Comparison of ENCODE assay signal across 26 cellular contexts in the genomic region with DNA sequence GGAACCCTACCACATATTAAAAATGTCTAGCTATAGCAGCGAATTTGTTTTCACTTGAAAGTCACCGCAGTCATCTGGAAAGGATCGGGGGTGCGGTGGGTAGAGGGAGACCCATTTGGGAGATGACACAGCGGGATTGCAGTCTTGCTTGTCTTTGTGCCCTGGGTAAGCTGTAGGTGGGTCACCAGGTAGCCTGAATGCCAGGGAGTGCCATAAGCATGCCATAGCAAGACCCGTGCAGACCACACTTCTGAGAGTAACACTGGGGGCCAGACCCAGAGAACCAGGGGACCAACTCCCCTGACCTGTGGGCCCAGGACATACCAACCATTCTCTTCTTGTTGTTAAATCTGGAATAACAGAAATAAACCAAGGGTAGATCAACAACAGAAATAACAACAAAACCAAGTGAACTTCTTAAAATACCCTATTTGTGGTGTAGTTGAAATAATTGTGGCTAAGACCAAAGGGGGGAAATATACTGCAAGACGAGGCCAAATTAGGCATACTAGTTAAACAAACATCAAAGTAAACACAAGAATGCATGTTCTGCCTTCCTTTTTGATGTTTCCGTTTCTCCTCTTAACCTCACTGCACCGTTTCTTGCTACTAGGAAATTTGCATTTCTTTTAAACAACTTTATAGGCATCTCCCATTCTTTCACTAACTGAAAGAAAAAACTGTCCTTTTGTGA.
DNase-seq lines count a peak whose midpoint lies in the region; ATAC-seq and TF ChIP-seq lines count a peak whose summit lies in the region.
"Had no signal": no experiment of that assay in that cellular context is flagged by ENCODE, and none has a peak within 500 bp of the region (broad histone marks: within the 10 kb centered on the region; RNA-seq: fewer than 3 reads in every experiment).

No MANE protein-coding gene starts in this region.

- peaks cover 25% of the 10 kb centered on the region for H3K36me3 Mint-ChIP-seq in neural crest cell (ENCODE audit: low read depth)
- H3K36me3 Mint-ChIP-seq: CD8-positive, alpha-beta T cell; stimulated activated naive B cell treated with anti-CD40 and anti-IgM and Interleukin-4, amounts not matched to agents 10 μg/mL and 1 μg/mL and 100 μg/mL, for 72 hours had no signal

- H3K27ac ChIP-seq in MM.1S (ENCODE audit: low read length), result no peak overlapping the region
- peak overlapping the region; percentile 19 to 77 for H3K27ac ChIP-seq in coronary artery
- H3K27ac ChIP-seq in tibial nerve, result peak overlapping the region in 2 of 4 donors; percentile 70 to 78
- H3K27ac ChIP-seq in RWPE1, result no peak overlapping the region
- H3K27ac ChIP-seq: KMS-11 had no signal

- TF ChIP-seq POLR2A in tibial nerve (IDR thresholded peaks at IDR 0.05), result no peak

- no peaks in the 10 kb centered on the region for H3K9me2 ChIP-seq in MM.1S (replicated peaks; ENCODE audit: insufficient read depth, low read length)

- H3K9ac ChIP-seq in MM.1S (ENCODE audit: low read length), result no peak overlapping the region
- H3K9ac ChIP-seq: KMS-11 had no signal

- no peaks in the 10 kb centered on the region for H3K4me1 ChIP-seq in MM.1S (ENCODE audit: low read length)
- H3K4me1 ChIP-seq in tibial nerve, result peaks cover 0 to 41% (median 12%) of the 10 kb centered on the region in 4 donors
- H3K4me1 ChIP-seq: breast epithelium had no signal

- H3K27me3 ChIP-seq in MM.1S (replicated peaks; ENCODE audit: insufficient read depth, low read length), result no peaks in the 10 kb centered on the region
- no peaks in the 10 kb centered on the region for H3K27me3 ChIP-seq in tibial nerve
- H3K27me3 ChIP-seq: breast epithelium, testis had no signal

- ATAC-seq in HG02763 (IDR thresholded peaks at IDR 0.05; ENCODE audit: unreplicated experiment), result no peak
- ATAC-seq: CD8-positive, alpha-beta T cell; stimulated activated naive B cell treated with anti-CD40 and anti-IgM and Interleukin-4, amounts not matched to agents 10 μg/mL and 1 μg/mL and 100 μg/mL, for 72 hours had no signal

- DNase-seq in MM.1S (peak; percentile 7), coronary artery (ENCODE audit: low spot score) (no peak), neural crest cell (ENCODE audit: low read depth, low spot score) (no peak), tibial nerve (ENCODE audit: low spot score in 2 of 2) (no peak), Ammon's horn (ENCODE audit: low spot score) (no peak), RWPE1 (ENCODE audit: low spot score) (no peak)
- DNase-seq: activated gamma-delta T cell treated with Interleukin-2 at 50 U/mL for 16 hours; activated T-cell treated with anti-CD3 and anti-CD28 coated beads, Interleukin-2, amount 50 U/mL, for 24 hours; CD8-positive, alpha-beta T cell; cortex of kidney; DMS153; glutamatergic neuron; HFFc6; kidney; mammary epithelial cell; NCI-H1436 treated with DMSO at 0.1 percent for 48 hours; NCI-H510A; NK-92 treated with Interleukin-12 subunit alpha and Interleukin-12 subunit beta, amount 100 ng/mL, for 24 hours; SIG-M5; stimulated activated CD4-positive, alpha-beta T cell treated with anti-CD3 and anti-CD28 coated beads, Interleukin-4, amount 100 ng/mL, for 24 hours; stimulated activated naive B cell treated with anti-CD40 and anti-IgM and Interleukin-4, amounts not matched to agents 10 μg/mL and 1 μg/mL and 100 μg/mL, for 72 hours; SW 1271; testis had no signal

- H3K9me3 Mint-ChIP-seq in neural crest cell, result peaks cover 3% of the 10 kb centered on the region
- H3K9me3 Mint-ChIP-seq: activated T-cell treated with anti-CD3 and anti-CD28 coated beads, Interleukin-2, amount 50 U/mL, for 24 hours; CD8-positive, alpha-beta T cell; HFFc6; stimulated activated naive B cell treated with anti-CD40 and anti-IgM and Interleukin-4, amounts not matched to agents 10 μg/mL and 1 μg/mL and 100 μg/mL, for 72 hours had no signal

- TF ChIP-seq EP300 in tibial nerve (IDR thresholded peaks at IDR 0.05), result no peak

- peak overlapping the region; percentile 79 for H3K27ac Mint-ChIP-seq in neural crest cell (ENCODE audit: unreplicated experiment)
- H3K27ac Mint-ChIP-seq: activated T-cell treated with anti-CD3 and anti-CD28 coated beads, Interleukin-2, amount 50 U/mL, for 24 hours; CD8-positive, alpha-beta T cell; HFFc6; stimulated activated naive B cell treated with anti-CD40 and anti-IgM and Interleukin-4, amounts not matched to agents 10 μg/mL and 1 μg/mL and 100 μg/mL, for 72 hours had no signal

- H3K4me2 ChIP-seq in MM.1S (ENCODE audit: low read depth, low read length), result no peak overlapping the region
- H3K4me2 ChIP-seq: KMS-11 had no signal

- H3K36me3 ChIP-seq in MM.1S (replicated peaks; ENCODE audit: insufficient read depth, low read length), result no peaks in the 10 kb centered on the region
- peaks cover 0 to 9% (median 0%) of the 10 kb centered on the region in 3 donors for H3K36me3 ChIP-seq in tibial nerve
- H3K36me3 ChIP-seq: breast epithelium had no signal

- H2AFZ ChIP-seq in MM.1S (ENCODE audit: low read length), result no peak overlapping the region

- POLR2A ChIA-PET in RWPE1 (lab: Yijun Ruan, JAX; ENCODE audit: low non-redundant PET), result no interaction called here

- H3F3A ChIP-seq in MM.1S (ENCODE audit: insufficient read depth, low read length), result no peaks in the 10 kb centered on the region

- H3K9me3 ChIP-seq in MM.1S (replicated peaks; ENCODE audit: insufficient read depth, low read length), result no peaks in the 10 kb centered on the region
- H3K9me3 ChIP-seq in tibial nerve, result no peaks in the 10 kb centered on the region
- H3K9me3 ChIP-seq: breast epithelium, testis had no signal

- CTCF ChIA-PET in RWPE1 (lab: Yijun Ruan, JAX), result interaction anchor here (0.7 kb wide), 1 partner anchor 11 kb away, joined by 3 read pairs; no protein-coding TSS in a partner anchor

- H3K4me3 ChIP-seq in MM.1S (ENCODE audit: low read length), result no peak overlapping the region
- no peak overlapping the region for H3K4me3 ChIP-seq in coronary artery
- H3K4me3 ChIP-seq in tibial nerve, result no peak overlapping the region
- H3K4me3 ChIP-seq: breast epithelium, testis had no signal

- H3K4me3 Mint-ChIP-seq in neural crest cell, result peak overlapping the region; percentile 38
- H3K4me3 Mint-ChIP-seq: activated T-cell treated with anti-CD3 and anti-CD28 coated beads, Interleukin-2, amount 50 U/mL, for 24 hours; CD8-positive, alpha-beta T cell; HFFc6; stimulated activated naive B cell treated with anti-CD40 and anti-IgM and Interleukin-4, amounts not matched to agents 10 μg/mL and 1 μg/mL and 100 μg/mL, for 72 hours had no signal

- no peaks in the 10 kb centered on the region for H4K20me1 ChIP-seq in MM.1S (ENCODE audit: insufficient read depth, low read length)

- TF ChIP-seq CTCF in MM.1S (IDR thresholded peaks at IDR 0.05; ENCODE audit: low read length), result no peak
- TF ChIP-seq CTCF in coronary artery (IDR thresholded peaks at IDR 0.05), result no peak
- TF ChIP-seq CTCF in neural crest cell (conservative IDR thresholded peaks at IDR 0.05), result no peak
- no peak for TF ChIP-seq CTCF in tibial nerve (IDR thresholded peaks at IDR 0.05)
- TF ChIP-seq CTCF in RWPE1 (conservative IDR thresholded peaks at IDR 0.05; ENCODE audit: low read depth), result no peak

- peaks cover 59% of the 10 kb centered on the region for H3K4me1 Mint-ChIP-seq in neural crest cell

- H3K27me3 Mint-ChIP-seq in neural crest cell (ENCODE audit: low read depth), result no peaks in the 10 kb centered on the region

- WGBS in tibial nerve, 2 donors, result 81 to 85% methylated on average over 9 of the region's 9 CpGs

- H3K79me2 ChIP-seq in MM.1S (ENCODE audit: low read length), result no peaks in the 10 kb centered on the region

Comparison
In these comparisons a context has a peak if more than half of its experiments do, and no peak if none do; other contexts are left out.
1. H3K27ac ChIP-seq: peak in coronary artery (2 of 2); none in MM.1S (single experiment) and RWPE1 (single experiment).